In genomic region chr5:87229780-87230179, GRCh38 we compare ENCODE assay signal across 25 cellular contexts. TPM values are rescaled to one million over a fixed set of nuclear protein-coding genes. Genes with fewer than 3 reads are reported as not detected.
DNase-seq lines count a peak whose midpoint lies in the region; TF ChIP-seq lines count a peak whose summit lies in the region.
"Had no signal": no experiment of that assay in that cellular context is flagged by ENCODE, and none has a peak within 500 bp of the region (broad histone marks: within the 10 kb centered on the region; RNA-seq: fewer than 3 reads in every experiment).

No MANE protein-coding gene starts in this region.

- H3K27ac Mint-ChIP-seq in type B pancreatic cell = peak overlapping the region; percentile 2
- H3K27ac Mint-ChIP-seq: activated CD8-positive, alpha-beta T cell treated with anti-CD3 and anti-CD28 coated beads for 36 hours; activated naive CD4-positive, alpha-beta T cell treated with anti-CD3 and anti-CD28 coated beads, Interleukin-2, amount 50 U/mL, for 72 hours; activated T-helper 2 cell treated with anti-CD3 and anti-CD28 coated beads, Interferon-gamma antibody, Interleukin-2, Interleukin-4, amounts not matched to agents 10 μg/mL and 5 μg/mL and 100 μg/mL, durations not matched to agents 14 hours and 24 hours and 36 hours; natural killer cell had no signal

- H2AFZ ChIP-seq in GM23248 (no peak overlapping the region), SK-N-SH (ENCODE audit: low read depth) (no peak overlapping the region)

- no peaks in the 10 kb centered on the region for H3K27me3 Mint-ChIP-seq in type B pancreatic cell
- H3K27me3 Mint-ChIP-seq: activated CD8-positive, alpha-beta T cell treated with anti-CD3 and anti-CD28 coated beads for 36 hours had no signal

- H3K27me3 ChIP-seq in GM23248 (replicated peaks; ENCODE audit: insufficient read depth) = no peaks in the 10 kb centered on the region
- no peaks in the 10 kb centered on the region for H3K27me3 ChIP-seq in SK-N-SH (ENCODE audit: insufficient read depth)
- H3K27me3 ChIP-seq: BLaER1 treated with 17β-estradiol and CSF1 and Interleukin-3, amounts not matched to agents 10 nM and 100 nM; MG63; stomach; tibial artery had no signal

- H3F3A ChIP-seq in GM23248 (ENCODE audit: insufficient read depth) = no peaks in the 10 kb centered on the region
- H3F3A ChIP-seq in SK-N-SH (replicated peaks; ENCODE audit: insufficient read depth) = peaks cover 10% of the 10 kb centered on the region

- H3K9ac ChIP-seq in GM23248 (no peak overlapping the region), SK-N-SH (no peak overlapping the region)
- H3K9ac ChIP-seq: BLaER1 treated with 17β-estradiol and CSF1 and Interleukin-3, amounts not matched to agents 10 nM and 100 nM had no signal

- POLR2A ChIA-PET in SK-N-SH (lab: Yijun Ruan, JAX) = no interaction called here

- no peaks in the 10 kb centered on the region for H3K4me1 Mint-ChIP-seq in type B pancreatic cell (ENCODE audit: unreplicated experiment)
- H3K4me1 Mint-ChIP-seq: natural killer cell had no signal

- H3K9me3 ChIP-seq in GM23248 (ENCODE audit: low read depth) (no peaks in the 10 kb centered on the region), SK-N-SH (no peaks in the 10 kb centered on the region)
- H3K9me3 ChIP-seq: BLaER1 treated with 17β-estradiol and CSF1 and Interleukin-3, amounts not matched to agents 10 nM and 100 nM; lower lobe of right lung; MG63; stomach; tibial artery had no signal

- H3K4me1 ChIP-seq in GM23248 (ENCODE audit: insufficient read depth) (peaks cover 6% of the 10 kb centered on the region), SK-N-SH (ENCODE audit: control insufficient read depth in 1 of 2, insufficient read depth in 2 of 2, low read depth in 1 of 2, low read length in 1 of 2) (peaks cover 0 to 21% of the 10 kb centered on the region in 2 experiments; a peak in 1 of 4 replicates)
- H3K4me1 ChIP-seq: lower lobe of right lung, stomach, tibial artery had no signal

- no peak overlapping the region for H3K4me3 Mint-ChIP-seq in type B pancreatic cell
- H3K4me3 Mint-ChIP-seq: activated CD8-positive, alpha-beta T cell treated with anti-CD3 and anti-CD28 coated beads for 36 hours; natural killer cell had no signal

- no peaks in the 10 kb centered on the region for H4K20me1 ChIP-seq in GM23248 (ENCODE audit: insufficient read depth)
- H4K20me1 ChIP-seq in SK-N-SH (ENCODE audit: insufficient read depth) = no peaks in the 10 kb centered on the region
- H4K20me1 ChIP-seq: BLaER1 treated with 17β-estradiol and CSF1 and Interleukin-3, amounts not matched to agents 10 nM and 100 nM had no signal

- H3K27ac ChIP-seq in GM23248 = no peak overlapping the region
- H3K27ac ChIP-seq in SK-N-SH (ENCODE audit: low read depth in 2 of 2, low read length in 1 of 2) = peak overlapping the region in 1 of 2 experiments; percentile 60; a peak in 2 of 4 replicates
- peak overlapping the region; percentile 45 for H3K27ac ChIP-seq in epithelial cell of prostate
- H3K27ac ChIP-seq: BLaER1 treated with 17β-estradiol and CSF1 and Interleukin-3, amounts not matched to agents 10 nM and 100 nM; lower lobe of right lung; stomach; tibial artery had no signal

- no peaks in the 10 kb centered on the region for H3K36me3 ChIP-seq in GM23248 (ENCODE audit: low read depth)
- H3K36me3 ChIP-seq in SK-N-SH (replicated peaks in 1 of 2; ENCODE audit: control insufficient read depth in 1 of 2, insufficient read depth in 2 of 2, low read length in 1 of 2) = no peaks in the 10 kb centered on the region
- H3K36me3 ChIP-seq: BLaER1 treated with 17β-estradiol and CSF1 and Interleukin-3, amounts not matched to agents 10 nM and 100 nM; lower lobe of right lung; MG63; stomach; tibial artery had no signal

- peak overlapping the region; percentile 20 for H3K4me2 ChIP-seq in GM23248 (ENCODE audit: unreplicated experiment)
- 0 out of 2 replicates have a peak overlapping the region, but pooled peaks have one; percentile 15 for H3K4me2 ChIP-seq in SK-N-SH
- H3K4me2 ChIP-seq: BLaER1 treated with 17β-estradiol and CSF1 and Interleukin-3, amounts not matched to agents 10 nM and 100 nM had no signal

- DNase-seq in GM23248 (peak; percentile 30), SK-N-SH (no peak), epithelial cell of prostate (ENCODE audit: low read depth, low spot score) (peak; percentile 33), type B pancreatic cell (ENCODE audit: extremely low spot score, unreplicated experiment) (no peak), kidney glomerular epithelial cell (lab: John Stamatoyannopoulos, UW) (no peak), HCEC 1CT (no peak), NCI-H524 (lab: John Stamatoyannopoulos, UW) (no peak)
- DNase-seq: activated CD4-positive, alpha-beta T cell treated with anti-CD3 and anti-CD28 coated beads for 1 hour; activated CD8-positive, alpha-beta T cell treated with anti-CD3 and anti-CD28 coated beads for 36 hours; anterior cingulate cortex; COR-L47; kidney; lower lobe of right lung; MG63; natural killer cell; NCI-H1105 treated with DMSO at 0.1 percent for 48 hours; NCI-H1930; NCI-H526 treated with DMSO at 0.1 percent for 48 hours; stimulated activated CD4-positive, alpha-beta T cell treated with anti-CD3 and anti-CD28 coated beads, Interleukin-2, amount 100 ng/mL, for 24 hours; stomach; T-helper 2 cell; tibial artery had no signal

- CTCF ChIA-PET in SK-N-SH (lab: Yijun Ruan, JAX) = no interaction called here

- WGBS in GM23248 (ENCODE audit: low coverage in 1 of 2, low lambda C conversion rate in 2 of 2, missing lambda C conversion rate in 2 of 2), 2 experiments = 72 to 73% methylated on average over 2 of the region's 2 CpGs
- 5% methylated on average over 2 of the region's 2 CpGs for WGBS in SK-N-SH (ENCODE audit: low lambda C conversion rate)

- H3K36me3 Mint-ChIP-seq in type B pancreatic cell = no peaks in the 10 kb centered on the region
- H3K36me3 Mint-ChIP-seq: activated naive CD4-positive, alpha-beta T cell treated with anti-CD3 and anti-CD28 coated beads, Interleukin-2, amount 50 U/mL, for 72 hours; natural killer cell had no signal

- H3K79me2 ChIP-seq in GM23248 (ENCODE audit: insufficient read depth) = no peaks in the 10 kb centered on the region
- H3K79me2 ChIP-seq in SK-N-SH (ENCODE audit: insufficient read depth) = no peaks in the 10 kb centered on the region

- in situ Hi-C loops in GM23248 (cut with MboI) = no loop called here

- TF ChIP-seq RAD21 in SK-N-SH (IDR thresholded peaks at IDR 0.05; ENCODE audit: low read length) = no peak

- no peaks in the 10 kb centered on the region for H3K9me3 Mint-ChIP-seq in type B pancreatic cell
- H3K9me3 Mint-ChIP-seq: activated CD8-positive, alpha-beta T cell treated with anti-CD3 and anti-CD28 coated beads for 36 hours; activated naive CD4-positive, alpha-beta T cell treated with anti-CD3 and anti-CD28 coated beads, Interleukin-2, amount 50 U/mL, for 72 hours; activated T-helper 2 cell treated with anti-CD3 and anti-CD28 coated beads, Interferon-gamma antibody, Interleukin-2, Interleukin-4, amounts not matched to agents 10 μg/mL and 5 μg/mL and 100 μg/mL, durations not matched to agents 14 hours and 24 hours and 36 hours; natural killer cell had no signal

- TF ChIP-seq CTCF in SK-N-SH (IDR thresholded peaks at IDR 0.05) (no peak), type B pancreatic cell (conservative IDR thresholded peaks at IDR 0.05) (no peak)

- H3K4me3 ChIP-seq in GM23248 (no peak overlapping the region), SK-N-SH (ENCODE audit: low read depth in 2 of 2, low read length in 1 of 2) (no peak overlapping the region)
- H3K4me3 ChIP-seq: BLaER1 treated with 17β-estradiol and CSF1 and Interleukin-3, amounts not matched to agents 10 nM and 100 nM; lower lobe of right lung; MG63; stomach; tibial artery had no signal

- no peaks in the 10 kb centered on the region for H3K9me2 ChIP-seq in GM23248 (ENCODE audit: insufficient read depth)
- H3K9me2 ChIP-seq in SK-N-SH = no peaks in the 10 kb centered on the region

- peak in 1 of 2 experiments; percentile 76; a peak in 2 of 4 replicates for TF ChIP-seq EP300 in SK-N-SH (IDR thresholded peaks at IDR 0.05; ENCODE audit: borderline replicate concordance in 1 of 2, low read depth in 1 of 2, low read length in 1 of 2)

TF ChIP-seq in SK-N-SH, 30 proteins besides CTCF, POLR2A, EP300 and RAD21 (continues in another document):
- TF ChIP-seq TCF12 (IDR thresholded peaks at IDR 0.05) = peak; percentile 90
- TF ChIP-seq JUND (IDR thresholded peaks at IDR 0.05) = peak; percentile 81
- TF ChIP-seq FOSL2 (IDR thresholded peaks at IDR 0.05; ENCODE audit: borderline replicate concordance, low read depth) = peak; percentile 88
- no peak for TF ChIP-seq REST (IDR thresholded peaks at IDR 0.05; ENCODE audit: low read depth, low read length)
- no peak for TF ChIP-seq FOXJ3 (CRISPR knock-in tag; IDR thresholded peaks at IDR 0.05)
- TF ChIP-seq RFX5 (IDR thresholded peaks at IDR 0.05; ENCODE audit: low read length) = no peak

RNA-seq across cellular contexts. Expression of gene RASA1, which starts 37.9 kb away (rescaled TPM):
- total RNA-seq in GM23248 (2014; rRNA removed; shearing (Covaris generic)) = 52.5 and 67.8 TPM in 2 replicates
- polyA plus RNA-seq in GM23248 (2016; fragmentation: Nextera tagmentation; extraction: Ambion mirVana) = 31.0 and 32.1 TPM in 2 replicates
- polyA plus RNA-seq in SK-N-SH (2012; rRNA removed) = 49.1 and 57.9 TPM in 2 replicates
- 54.3 and 62.9 TPM in 2 replicates for polyA plus RNA-seq in SK-N-SH (2012; cell fraction: cytosol; rRNA removed)
- 59.4 and 118 TPM in 2 replicates for polyA plus RNA-seq in SK-N-SH (2012; cell fraction: nucleus; rRNA removed)
- total RNA-seq in type B pancreatic cell (ENCODE audit: low replicate concordance) = 32.1 and 33.0 TPM in 2 replicates

Comparison
In these comparisons a context has a peak if more than half of its experiments do, and no peak if none do; other contexts are left out.
1. DNase-seq: peak in GM23248 (single experiment) and epithelial cell of prostate (single experiment); none in SK-N-SH (single experiment), type B pancreatic cell (single experiment), kidney glomerular epithelial cell (single experiment), HCEC 1CT (single experiment) and NCI-H524 (0 of 2).